Comparison of ENCODE assay signal across 11 cellular contexts in the genomic region with DNA sequence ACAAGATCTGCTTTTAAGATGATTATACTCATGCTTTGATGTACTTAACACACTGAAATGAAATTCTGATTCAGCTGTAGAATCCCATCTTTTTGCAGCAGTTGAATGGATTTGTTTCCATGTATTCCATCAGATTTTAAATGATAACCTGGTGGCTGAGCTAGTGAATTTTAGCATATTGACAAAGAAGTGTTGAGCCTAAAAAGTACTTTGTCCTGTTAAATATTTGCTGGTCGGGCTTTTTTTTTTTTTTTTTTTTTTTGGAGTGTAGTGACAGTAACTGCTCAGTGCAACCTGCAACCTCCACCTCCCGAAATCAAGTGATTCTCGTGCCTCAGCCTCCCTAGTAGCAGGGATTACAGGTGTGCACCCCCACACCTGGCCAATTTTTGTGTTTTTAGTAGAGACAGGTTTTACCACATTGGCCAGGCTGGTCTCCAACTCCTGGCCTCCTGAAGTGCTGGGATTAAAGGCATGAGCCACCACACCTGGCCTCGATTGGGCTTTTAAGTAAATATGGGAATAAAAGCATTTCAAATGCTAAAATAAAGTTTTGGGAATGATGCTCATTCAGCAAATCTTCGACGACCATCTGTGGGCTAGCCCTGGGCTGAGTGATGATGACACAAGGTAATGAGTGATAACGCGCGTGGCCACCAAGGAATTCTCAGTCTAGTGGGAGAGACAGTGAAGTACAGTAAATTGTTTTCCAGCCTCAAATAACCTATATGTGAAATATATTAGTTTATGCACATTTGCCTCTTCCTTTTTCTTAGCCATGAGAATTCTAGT. TPM values are rescaled to one million over a fixed set of nuclear protein-coding genes. Genes with fewer than 3 reads are reported as not detected.
DNase-seq lines count a peak whose midpoint lies in the region; ATAC-seq and TF ChIP-seq lines count a peak whose summit lies in the region.
"Had no signal": no experiment of that assay in that cellular context is flagged by ENCODE, and none has a peak within 500 bp of the region (broad histone marks: within the 10 kb centered on the region; RNA-seq: fewer than 3 reads in every experiment).

No MANE protein-coding gene starts in this region.

- no peaks in the 10 kb centered on the region for H3K9me3 Mint-ChIP-seq in activated naive CD4-positive, alpha-beta T cell treated with anti-CD3 and anti-CD28 coated beads, Interleukin-2, amount 50 U/mL, for 24 hours
- H3K9me3 Mint-ChIP-seq in activated naive CD4-positive, alpha-beta T cell treated with anti-CD3 and anti-CD28 coated beads, Interleukin-2, amount 10 ng/mL, durations not matched to agents 7 days and 5 days: no peaks in the 10 kb centered on the region
- H3K9me3 Mint-ChIP-seq in activated T-helper 1 cell treated with anti-CD3 and anti-CD28 coated beads, Interleukin-12 subunit alpha, Interleukin-12 subunit beta, Interleukin-2, Interleukin-4 antibody, amounts not matched to agents 30 ng/mL and 10 ng/mL and 1 ng/mL, durations not matched to agents 14 hours and 24 hours and 36 hours: no peaks in the 10 kb centered on the region
- no peaks in the 10 kb centered on the region for H3K9me3 Mint-ChIP-seq in immature natural killer cell

- no peak for ATAC-seq in upper lobe of right lung

- peaks cover 2% of the 10 kb centered on the region for H3K36me3 Mint-ChIP-seq in activated naive CD4-positive, alpha-beta T cell treated with anti-CD3 and anti-CD28 coated beads, Interleukin-2, amount 50 U/mL, for 24 hours
- peaks cover 17% of the 10 kb centered on the region for H3K36me3 Mint-ChIP-seq in activated naive CD4-positive, alpha-beta T cell treated with anti-CD3 and anti-CD28 coated beads, Interleukin-2, amount 10 ng/mL, durations not matched to agents 7 days and 5 days
- peaks cover 16% of the 10 kb centered on the region for H3K36me3 Mint-ChIP-seq in activated T-helper 1 cell treated with anti-CD3 and anti-CD28 coated beads, Interleukin-12 subunit alpha, Interleukin-12 subunit beta, Interleukin-2, Interleukin-4 antibody, amounts not matched to agents 30 ng/mL and 10 ng/mL and 1 ng/mL, durations not matched to agents 14 hours and 24 hours and 36 hours (ENCODE audit: low read depth)
- peaks cover 0 to 7% (median 4%) of the 10 kb centered on the region in 3 donors for H3K36me3 Mint-ChIP-seq in immature natural killer cell

- peak overlapping the region; percentile 2 for H3K4me3 ChIP-seq in upper lobe of right lung
- H3K4me3 ChIP-seq: lung had no signal

- no peak overlapping the region for H3K27ac Mint-ChIP-seq in activated naive CD4-positive, alpha-beta T cell treated with anti-CD3 and anti-CD28 coated beads, Interleukin-2, amount 50 U/mL, for 24 hours
- no peak overlapping the region for H3K27ac Mint-ChIP-seq in activated naive CD4-positive, alpha-beta T cell treated with anti-CD3 and anti-CD28 coated beads, Interleukin-2, amount 10 ng/mL, durations not matched to agents 7 days and 5 days
- H3K27ac Mint-ChIP-seq in activated T-helper 1 cell treated with anti-CD3 and anti-CD28 coated beads, Interleukin-12 subunit alpha, Interleukin-12 subunit beta, Interleukin-2, Interleukin-4 antibody, amounts not matched to agents 30 ng/mL and 10 ng/mL and 1 ng/mL, durations not matched to agents 14 hours and 24 hours and 36 hours: no peak overlapping the region
- H3K27ac Mint-ChIP-seq in immature natural killer cell: peak overlapping the region in 3 of 6 donors; percentile 12 to 64 (median 14)

- peaks cover 25% of the 10 kb centered on the region for H3K4me1 ChIP-seq in upper lobe of right lung

- DNase-seq in activated naive CD4-positive, alpha-beta T cell treated with anti-CD3 and anti-CD28 coated beads, Interleukin-2, amount 10 ng/mL, durations not matched to agents 7 days and 5 days: no peak
- DNase-seq in activated T-helper 1 cell treated with anti-CD3 and anti-CD28 coated beads, Interleukin-12 subunit alpha, Interleukin-12 subunit beta, Interleukin-2, Interleukin-4 antibody, amounts not matched to agents 30 ng/mL and 10 ng/mL and 1 ng/mL, durations not matched to agents 14 hours and 24 hours and 36 hours (ENCODE audit: low spot score): no peak
- DNase-seq in immature natural killer cell (no peak), upper lobe of right lung (no peak), kidney tubule cell (ENCODE audit: low spot score) (no peak), NCI-H82 (lab: John Stamatoyannopoulos, UW) (no peak)
- no peak for DNase-seq in stimulated activated CD4-positive, alpha-beta T cell treated with anti-CD3 and anti-CD28 coated beads, Interleukin-2, amount 100 ng/mL, for 48 hours
- DNase-seq: brain microvascular endothelial cell had no signal

- peaks cover 24% of the 10 kb centered on the region for H3K36me3 ChIP-seq in upper lobe of right lung

- H3K27me3 Mint-ChIP-seq in activated naive CD4-positive, alpha-beta T cell treated with anti-CD3 and anti-CD28 coated beads, Interleukin-2, amount 50 U/mL, for 24 hours: no peaks in the 10 kb centered on the region
- no peaks in the 10 kb centered on the region for H3K27me3 Mint-ChIP-seq in activated naive CD4-positive, alpha-beta T cell treated with anti-CD3 and anti-CD28 coated beads, Interleukin-2, amount 10 ng/mL, durations not matched to agents 7 days and 5 days
- no peaks in the 10 kb centered on the region for H3K27me3 Mint-ChIP-seq in activated T-helper 1 cell treated with anti-CD3 and anti-CD28 coated beads, Interleukin-12 subunit alpha, Interleukin-12 subunit beta, Interleukin-2, Interleukin-4 antibody, amounts not matched to agents 30 ng/mL and 10 ng/mL and 1 ng/mL, durations not matched to agents 14 hours and 24 hours and 36 hours (ENCODE audit: insufficient read depth)
- H3K27me3 Mint-ChIP-seq in immature natural killer cell (ENCODE audit: low read depth in 3 of 3): peaks cover 5 to 17% (median 13%) of the 10 kb centered on the region in 3 donors

- H3K27me3 ChIP-seq in upper lobe of right lung: no peaks in the 10 kb centered on the region
- H3K27me3 ChIP-seq: brain microvascular endothelial cell had no signal

- intact Hi-C loops in activated T-helper 1 cell treated with anti-CD3 and anti-CD28 coated beads, Interleukin-12 subunit alpha, Interleukin-12 subunit beta, Interleukin-2, Interleukin-4 antibody, amounts not matched to agents 30 ng/mL and 10 ng/mL and 1 ng/mL, durations not matched to agents 14 hours and 24 hours and 36 hours (cut with micrococcal nuclease): no loop called here
- intact Hi-C loops in upper lobe of right lung (cut with DNase I): no loop called here

- H3K9me3 ChIP-seq in upper lobe of right lung: no peaks in the 10 kb centered on the region

- H3K4me1 Mint-ChIP-seq in activated naive CD4-positive, alpha-beta T cell treated with anti-CD3 and anti-CD28 coated beads, Interleukin-2, amount 50 U/mL, for 24 hours: peaks cover 59% of the 10 kb centered on the region
- H3K4me1 Mint-ChIP-seq in activated naive CD4-positive, alpha-beta T cell treated with anti-CD3 and anti-CD28 coated beads, Interleukin-2, amount 10 ng/mL, durations not matched to agents 7 days and 5 days: peaks cover 44% of the 10 kb centered on the region
- H3K4me1 Mint-ChIP-seq in activated T-helper 1 cell treated with anti-CD3 and anti-CD28 coated beads, Interleukin-12 subunit alpha, Interleukin-12 subunit beta, Interleukin-2, Interleukin-4 antibody, amounts not matched to agents 30 ng/mL and 10 ng/mL and 1 ng/mL, durations not matched to agents 14 hours and 24 hours and 36 hours (ENCODE audit: low read depth): peaks cover 37% of the 10 kb centered on the region
- peaks cover 43 to 75% of the 10 kb centered on the region in 2 donors for H3K4me1 Mint-ChIP-seq in immature natural killer cell

- H3K27ac ChIP-seq in upper lobe of right lung: no peak overlapping the region
- H3K27ac ChIP-seq: brain microvascular endothelial cell, skin epidermis had no signal

- CTCF ChIA-PET in activated naive CD4-positive, alpha-beta T cell treated with anti-CD3 and anti-CD28 coated beads, Interleukin-2, amount 10 ng/mL, durations not matched to agents 7 days and 5 days (lab: Charles Lee): interaction anchor here (0.6 kb wide), 1 partner anchor 29 kb away, joined by 3 read pairs; no protein-coding TSS in a partner anchor

- peak overlapping the region; percentile 90 for H3K4me3 Mint-ChIP-seq in activated naive CD4-positive, alpha-beta T cell treated with anti-CD3 and anti-CD28 coated beads, Interleukin-2, amount 50 U/mL, for 24 hours
- H3K4me3 Mint-ChIP-seq in activated naive CD4-positive, alpha-beta T cell treated with anti-CD3 and anti-CD28 coated beads, Interleukin-2, amount 10 ng/mL, durations not matched to agents 7 days and 5 days: no peak overlapping the region
- H3K4me3 Mint-ChIP-seq in activated T-helper 1 cell treated with anti-CD3 and anti-CD28 coated beads, Interleukin-12 subunit alpha, Interleukin-12 subunit beta, Interleukin-2, Interleukin-4 antibody, amounts not matched to agents 30 ng/mL and 10 ng/mL and 1 ng/mL, durations not matched to agents 14 hours and 24 hours and 36 hours: peak overlapping the region; percentile 89
- peak overlapping the region in 4 of 5 donors; percentile 21 to 97 (median 50) for H3K4me3 Mint-ChIP-seq in immature natural killer cell

- no peak for TF ChIP-seq CTCF in upper lobe of right lung (IDR thresholded peaks at IDR 0.05)

RNA-seq across cellular contexts. Expression of a gene that starts 2.2 kb away (rescaled TPM):
- total RNA-seq in activated T-helper 1 cell treated with anti-CD3 and anti-CD28 coated beads, Interleukin-12 subunit alpha, Interleukin-12 subunit beta, Interleukin-2, Interleukin-4 antibody, amounts not matched to agents 30 ng/mL and 10 ng/mL and 1 ng/mL, durations not matched to agents 14 hours and 24 hours and 36 hours: 97.1 and 104 TPM in 2 replicates
- polyA plus RNA-seq in immature natural killer cell: 10 to 100 TPM; 44.6 to 57.3 (median 48.3) TPM
- 69.0 TPM for total RNA-seq in upper lobe of right lung

RNA-seq across cellular contexts. Expression of a gene that starts 2.7 kb away (rescaled TPM):
- total RNA-seq in activated T-helper 1 cell treated with anti-CD3 and anti-CD28 coated beads, Interleukin-12 subunit alpha, Interleukin-12 subunit beta, Interleukin-2, Interleukin-4 antibody, amounts not matched to agents 30 ng/mL and 10 ng/mL and 1 ng/mL, durations not matched to agents 14 hours and 24 hours and 36 hours: 53.5 and 54.4 TPM in 2 replicates
- polyA plus RNA-seq in immature natural killer cell: 10 to 100 TPM; 23.8 to 40.9 (median 33.8) TPM
- 24.3 TPM for total RNA-seq in upper lobe of right lung

RNA-seq across cellular contexts. Expression of a gene that starts 55.4 kb away (rescaled TPM):
- 0.17 and 0.47 TPM in 2 replicates for total RNA-seq in activated T-helper 1 cell treated with anti-CD3 and anti-CD28 coated beads, Interleukin-12 subunit alpha, Interleukin-12 subunit beta, Interleukin-2, Interleukin-4 antibody, amounts not matched to agents 30 ng/mL and 10 ng/mL and 1 ng/mL, durations not matched to agents 14 hours and 24 hours and 36 hours
- polyA plus RNA-seq in immature natural killer cell: not detected
- total RNA-seq in upper lobe of right lung: 5.0 TPM
